1 cellular context compared by ENCODE assay signal in the genomic region with DNA sequence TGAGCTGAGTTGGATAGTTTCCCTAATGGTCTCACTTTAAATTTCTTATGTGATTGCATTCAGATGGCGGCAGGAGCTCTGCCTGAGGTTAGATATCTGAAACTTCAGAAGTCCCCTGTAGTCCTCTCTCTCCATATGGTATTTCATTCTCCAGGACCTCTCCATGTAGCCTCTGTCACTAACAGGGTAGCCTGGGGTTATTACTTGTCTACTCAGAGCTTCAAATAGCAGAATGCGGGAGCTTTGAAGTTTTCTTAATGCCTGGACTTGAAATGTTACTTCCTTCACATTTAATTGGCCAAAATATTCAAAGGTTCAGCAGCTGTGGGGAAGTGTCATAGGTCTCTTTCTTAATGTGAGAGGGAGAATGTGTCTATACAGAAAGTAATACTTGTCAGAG.
TF ChIP-seq lines count a peak whose summit lies in the region.

No MANE protein-coding gene starts in this region.

TF ChIP-seq in GM23338, 12 proteins besides CTCF, POLR2A, EP300 and RAD21 (continued from another document):
- TF ChIP-seq REST (IDR thresholded peaks at IDR 0.05; ENCODE audit: unreplicated experiment) = no peak
- no peak for TF ChIP-seq EZH2 (IDR thresholded peaks at IDR 0.05; ENCODE audit: low read depth, unreplicated experiment)
- no peak for TF ChIP-seq JUNB (IDR thresholded peaks at IDR 0.05; ENCODE audit: unreplicated experiment)
- TF ChIP-seq ZNF462 (CRISPR knock-in tag; IDR thresholded peaks at IDR 0.05) = no peak
- TF ChIP-seq NANOG (IDR thresholded peaks at IDR 0.05; ENCODE audit: borderline replicate concordance) = no peak
- no peak for TF ChIP-seq ZNF331 (CRISPR knock-in tag; IDR thresholded peaks at IDR 0.05; ENCODE audit: low read depth)
- TF ChIP-seq, protein P1, sequence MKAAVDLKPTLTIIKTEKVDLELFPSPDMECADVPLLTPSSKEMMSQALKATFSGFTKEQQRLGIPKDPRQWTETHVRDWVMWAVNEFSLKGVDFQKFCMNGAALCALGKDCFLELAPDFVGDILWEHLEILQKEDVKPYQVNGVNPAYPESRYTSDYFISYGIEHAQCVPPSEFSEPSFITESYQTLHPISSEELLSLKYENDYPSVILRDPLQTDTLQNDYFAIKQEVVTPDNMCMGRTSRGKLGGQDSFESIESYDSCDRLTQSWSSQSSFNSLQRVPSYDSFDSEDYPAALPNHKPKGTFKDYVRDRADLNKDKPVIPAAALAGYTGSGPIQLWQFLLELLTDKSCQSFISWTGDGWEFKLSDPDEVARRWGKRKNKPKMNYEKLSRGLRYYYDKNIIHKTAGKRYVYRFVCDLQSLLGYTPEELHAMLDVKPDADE (IDR thresholded peaks at IDR 0.05) = no peak
- TF ChIP-seq EZH2phosphoT487 (IDR thresholded peaks at IDR 0.05; ENCODE audit: unreplicated experiment) = no peak
- no peak for TF ChIP-seq STAT1 (IDR thresholded peaks at IDR 0.05; ENCODE audit: unreplicated experiment)
- TF ChIP-seq ZNF114 (CRISPR knock-in tag; IDR thresholded peaks at IDR 0.05) = no peak
